ENCODE assay signal across 10 cellular contexts in genomic region chr6:33609444-33610034, GRCh38. TPM values are rescaled to one million over a fixed set of nuclear protein-coding genes. Genes with fewer than 3 reads are reported as not detected.
DNase-seq lines count a peak whose midpoint lies in the region; ATAC-seq, FAIRE-seq and TF ChIP-seq lines count a peak whose summit lies in the region.
"Had no signal": no experiment of that assay in that cellular context is flagged by ENCODE, and none has a peak within 500 bp of the region (broad histone marks: within the 10 kb centered on the region; RNA-seq: fewer than 3 reads in every experiment).

No MANE protein-coding gene starts in this region.

- H3K27me3 ChIP-seq in esophagus squamous epithelium (peaks cover 0 to 26% (median 0%) of the 10 kb centered on the region in 4 donors), small intestine (ENCODE audit: control insufficient read depth in 2 of 2, insufficient read depth in 2 of 2, low read length in 2 of 2) (no peaks in the 10 kb centered on the region)
- H3K27me3 ChIP-seq: body of pancreas had no signal

- no peaks in the 10 kb centered on the region for H3K36me3 Mint-ChIP-seq in nephron (ENCODE audit: low read depth)

- TF ChIP-seq POLR2A in A549 (IDR thresholded peaks at IDR 0.05; ENCODE audit: low read length) (no peak), esophagus squamous epithelium (IDR thresholded peaks at IDR 0.05) (no peak)

- H3K27ac Mint-ChIP-seq in nephron, result peak overlapping the region; percentile 70 to 90 (median 74)

- intact Hi-C loops in esophagus squamous epithelium (cut with DNase I), result no loop called here

- peaks cover 7% of the 10 kb centered on the region for H3K9me3 Mint-ChIP-seq in nephron

- CTCF ChIA-PET in A549 (lab: Yijun Ruan, JAX), result interaction anchor here (1.2 to 2.0 kb wide), 2 partner anchors 24 to 63 kb away, joined by 3 to 6 read pairs; no protein-coding TSS in a partner anchor

- POLR2A ChIA-PET in A549 (lab: Yijun Ruan, JAX), result interaction anchor here (1.3 kb wide), 1 partner anchor 11 kb away, joined by 3 read pairs; the partner anchor contains the start of gene ITPR3

- no peak for DNase-seq in A549 (ENCODE audit: low read depth in 1 of 2, low spot score in 1 of 2)
- peak; percentile 63 for DNase-seq in NCI-H226
- no peak for DNase-seq in esophagus squamous epithelium (lab: John Stamatoyannopoulos, UW)
- no peak for DNase-seq in small intestine
- no peak for DNase-seq in urothelium cell line (ENCODE audit: low spot score)
- DNase-seq: SIG-M5 had no signal

- no peak for TF ChIP-seq RAD21 in A549 (conservative IDR thresholded peaks at IDR 0.05 in 1 of 2, IDR thresholded peaks at IDR 0.05 in 1 of 2)

- no peak overlapping the region for H3K4me3 ChIP-seq in A549
- no peak overlapping the region for H3K4me3 ChIP-seq in esophagus squamous epithelium
- H3K4me3 ChIP-seq in small intestine (ENCODE audit: low read depth in 1 of 2, low read length in 2 of 2), result no peak overlapping the region
- H3K4me3 ChIP-seq: body of pancreas had no signal

- peak in 1 of 2 experiments; percentile 38; a peak in 3 of 6 replicates for ATAC-seq in A549
- ATAC-seq in HG02759 (IDR thresholded peaks at IDR 0.05; ENCODE audit: unreplicated experiment), result no peak
- no peak for ATAC-seq in GM18868 (IDR thresholded peaks at IDR 0.05; ENCODE audit: unreplicated experiment)

- no peaks in the 10 kb centered on the region for H3K36me3 ChIP-seq in esophagus squamous epithelium
- H3K36me3 ChIP-seq in small intestine (ENCODE audit: control insufficient read depth in 2 of 2, insufficient read depth in 2 of 2, low read length in 2 of 2), result no peaks in the 10 kb centered on the region

- H3K27ac ChIP-seq in A549 (peak overlapping the region; percentile 22 to 88), esophagus squamous epithelium (peak overlapping the region in 3 of 4 donors; percentile 15 to 71 (median 57)), small intestine (ENCODE audit: low read depth in 1 of 2, low read length in 1 of 2) (peak overlapping the region in 1 of 2 donors; percentile 1)
- H3K27ac ChIP-seq: body of pancreas had no signal

- peaks cover 14% of the 10 kb centered on the region for H3K27me3 Mint-ChIP-seq in nephron (ENCODE audit: low read depth)

- H3K4me2 ChIP-seq in A549, result peak overlapping the region; percentile 25

- H3K4me1 ChIP-seq in A549, result peaks cover 80% of the 10 kb centered on the region
- H3K4me1 ChIP-seq in esophagus squamous epithelium, result peaks cover 8 to 62% (median 33%) of the 10 kb centered on the region in 3 donors
- peaks cover 0 to 8% of the 10 kb centered on the region in 2 donors for H3K4me1 ChIP-seq in small intestine (ENCODE audit: control insufficient read depth in 2 of 2, insufficient read depth in 1 of 2, low read depth in 1 of 2, low read length in 1 of 2)
- H3K4me1 ChIP-seq: body of pancreas had no signal

- peaks cover 22% of the 10 kb centered on the region for H3K4me1 Mint-ChIP-seq in nephron

- TF ChIP-seq CTCF in A549 (IDR thresholded peaks at IDR 0.05), result no peak
- no peak for TF ChIP-seq CTCF in esophagus squamous epithelium (IDR thresholded peaks at IDR 0.05)
- no peak for TF ChIP-seq CTCF in nephron (IDR thresholded peaks at IDR 0.05; ENCODE audit: unreplicated experiment in 3 of 3)

- H3K4me3 Mint-ChIP-seq in nephron, result no peak overlapping the region

- H3K9me3 ChIP-seq in A549 (no peaks in the 10 kb centered on the region), esophagus squamous epithelium (no peaks in the 10 kb centered on the region), small intestine (ENCODE audit: control insufficient read depth, low read depth) (no peaks in the 10 kb centered on the region)
- H3K9me3 ChIP-seq: body of pancreas had no signal

- WGBS in A549 (ENCODE audit: missing lambda C conversion rate), result 47% methylated on average over 9 of the region's 9 CpGs
- WGBS in esophagus squamous epithelium, 2 donors, result 53 to 69% methylated on average over 5 to 8 of the region's 9 CpGs
- 61 to 71% (median 67%) methylated on average over 9 of the region's 9 CpGs for WGBS in small intestine, 3 donors

- FAIRE-seq in A549 (lab: Jason Lieb, UNC), result no peak
- FAIRE-seq in small intestine (lab: Jason Lieb, UNC), result no peak
- FAIRE-seq in urothelium cell line (lab: Jason Lieb, UNC), result no peak

- no peak for TF ChIP-seq EP300 in A549 (IDR thresholded peaks at IDR 0.05)

TF ChIP-seq in A549, 52 proteins besides CTCF, POLR2A, EP300 and RAD21:
- no peak for TF ChIP-seq CEBPB (IDR thresholded peaks at IDR 0.05)
- no peak for TF ChIP-seq EHF (CRISPR knock-in tag; IDR thresholded peaks at IDR 0.05)
- TF ChIP-seq KDM1A (IDR thresholded peaks at IDR 0.05; ENCODE audit: low read depth), result no peak
- no peak for TF ChIP-seq GATA3 (IDR thresholded peaks at IDR 0.05; ENCODE audit: borderline replicate concordance)
- no peak for TF ChIP-seq BCL3 (IDR thresholded peaks at IDR 0.05)
- no peak for TF ChIP-seq TP53 (CRISPR knock-in tag; IDR thresholded peaks at IDR 0.05)
- no peak for TF ChIP-seq TFCP2L1 (CRISPR knock-in tag; IDR thresholded peaks at IDR 0.05)
- TF ChIP-seq NR3C1 (IDR thresholded peaks at IDR 0.05), result no peak
- TF ChIP-seq HES2 (IDR thresholded peaks at IDR 0.05), result no peak
- no peak for TF ChIP-seq NFE2L2 (conservative IDR thresholded peaks at IDR 0.05; ENCODE audit: low read length)
- no peak for TF ChIP-seq SMC3 (IDR thresholded peaks at IDR 0.05)
- no peak for TF ChIP-seq ATOH8 (CRISPR knock-in tag; IDR thresholded peaks at IDR 0.05; ENCODE audit: low read depth)
- TF ChIP-seq RNF2 (IDR thresholded peaks at IDR 0.05; ENCODE audit: borderline replicate concordance, low read depth), result no peak

RNA-seq across cellular contexts. Expression of gene ITPR3, which starts 11.6 kb away (rescaled TPM):
- polyA plus RNA-seq in A549 (2011; rRNA removed) (17.6 and 19.1 TPM in 2 replicates), A549 (2017; fragmentation: RNase III; extraction: RNeasy Plus Mini Kit Qiagen cat#74134 plus additional on column Dnase treatment) (19.0 to 20.8 TPM (median 20.7 TPM) in 3 replicates), small intestine (10 to 100 TPM; 51.6 to 62.7 (median 55.5) TPM)
- polyA plus RNA-seq in A549 (2012; cell fraction: cytosol; rRNA removed), result 25.0 and 29.1 TPM in 2 replicates
- 77.0 and 104 TPM in 2 replicates for polyA plus RNA-seq in A549 (2012; cell fraction: nucleus; rRNA removed)
- polyA minus RNA-seq in A549 (2011; rRNA and poly(A)+ RNA removed), result 29.3 and 39.6 TPM in 2 replicates
- 10 to 100 TPM; 21.8 to 39.2 (median 35.3) TPM for total RNA-seq in esophagus squamous epithelium

RNA-seq across cellular contexts. Expression of gene BAK1, which starts 29.5 kb away (rescaled TPM):
- polyA plus RNA-seq in A549 (2011; rRNA removed), result 11.9 and 12.6 TPM in 2 replicates
- 11.5 and 16.6 TPM in 2 replicates for polyA plus RNA-seq in A549 (2012; cell fraction: cytosol; rRNA removed)
- 13.1 and 13.6 TPM in 2 replicates for polyA plus RNA-seq in A549 (2012; cell fraction: nucleus; rRNA removed)
- 16.9 to 19.0 TPM (median 18.8 TPM) in 3 replicates for polyA plus RNA-seq in A549 (2017; fragmentation: RNase III; extraction: RNeasy Plus Mini Kit Qiagen cat#74134 plus additional on column Dnase treatment)
- polyA minus RNA-seq in A549 (2011; rRNA and poly(A)+ RNA removed), result 17.3 and 20.9 TPM in 2 replicates
- total RNA-seq in esophagus squamous epithelium, result 10 to 100 TPM; 14.3 to 26.2 (median 20.0) TPM
- 100 to 1,000 TPM in 1 of 3 donors, 10 to 100 TPM in 2; 75.6 to 100 (median 85.7) TPM for polyA plus RNA-seq in small intestine
